In the genomic region with DNA sequence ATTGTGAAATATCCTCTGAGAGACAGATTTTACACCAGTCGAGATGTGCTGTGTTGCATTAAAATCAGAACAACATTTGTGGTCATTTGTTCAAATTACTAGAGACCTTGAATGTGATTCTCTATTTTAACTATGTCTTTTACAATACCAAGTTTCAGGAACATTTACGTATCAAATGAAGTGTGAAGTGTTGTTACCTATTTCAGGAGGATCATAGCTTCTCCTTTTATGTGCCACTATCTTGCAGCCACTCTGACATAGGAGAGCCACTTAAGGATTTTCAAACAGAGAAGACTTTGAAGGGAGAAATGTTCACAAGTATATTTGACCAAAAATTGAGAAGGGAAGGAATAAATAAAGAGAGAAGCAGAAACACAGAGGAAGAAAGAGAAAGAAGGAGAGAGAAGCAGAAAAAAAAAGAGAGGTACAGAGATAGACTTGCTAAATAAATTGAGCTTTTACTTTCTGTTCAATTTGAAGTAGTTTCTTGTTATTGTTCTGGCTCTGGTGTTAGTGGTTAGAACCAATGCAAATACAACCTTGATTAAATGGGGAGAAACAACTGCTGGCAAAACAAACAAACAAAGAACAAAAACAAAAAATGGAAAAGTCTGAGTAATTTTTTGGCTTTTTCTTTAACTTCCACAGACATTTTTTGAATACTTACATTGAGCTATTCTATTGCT, we compare ENCODE assay signal across 15 cellular contexts.
A peak's percentile ranks its signal among the peaks of the same experiment; 100 is the strongest.
DNase-seq lines count a peak whose midpoint lies in the region; ATAC-seq and TF ChIP-seq lines count a peak whose summit lies in the region.
"Had no signal": no experiment of that assay in that cellular context is flagged by ENCODE, and none has a peak within 500 bp of the region (broad histone marks: within the 10 kb centered on the region; RNA-seq: fewer than 3 reads in every experiment).

No MANE protein-coding gene starts in this region.

- ATAC-seq in GM19035 (IDR thresholded peaks at IDR 0.05; ENCODE audit: unreplicated experiment) (peak; percentile 86), HG02623 (IDR thresholded peaks at IDR 0.05; ENCODE audit: unreplicated experiment) (peak; percentile 47), GM18870 (IDR thresholded peaks at IDR 0.05; ENCODE audit: unreplicated experiment) (no peak)
- ATAC-seq: CD8-positive, alpha-beta T cell had no signal

- H3K36me3 Mint-ChIP-seq in glutamatergic neuron (ENCODE audit: unreplicated experiment) = no peaks in the 10 kb centered on the region
- H3K36me3 Mint-ChIP-seq in mesothelial cell of epicardium = no peaks in the 10 kb centered on the region
- H3K36me3 Mint-ChIP-seq: CD4-positive, CD25-positive, alpha-beta regulatory T cell; CD8-positive, alpha-beta T cell had no signal

- TF ChIP-seq CTCF in glutamatergic neuron (IDR thresholded peaks at IDR 0.05; ENCODE audit: partially characterized antibody, unreplicated experiment) = no peak
- TF ChIP-seq CTCF in mesothelial cell of epicardium (IDR thresholded peaks at IDR 0.05; ENCODE audit: unreplicated experiment) = no peak

- H3K4me3 Mint-ChIP-seq in glutamatergic neuron (ENCODE audit: unreplicated experiment) (no peak overlapping the region), mesothelial cell of epicardium (no peak overlapping the region)
- H3K4me3 Mint-ChIP-seq: B cell; CD4-positive, CD25-positive, alpha-beta regulatory T cell; CD8-positive, alpha-beta T cell had no signal

- H3K27me3 Mint-ChIP-seq in glutamatergic neuron (ENCODE audit: unreplicated experiment) (peaks cover 3% of the 10 kb centered on the region), mesothelial cell of epicardium (ENCODE audit: low read depth) (no peaks in the 10 kb centered on the region)
- H3K27me3 Mint-ChIP-seq: B cell; CD4-positive, CD25-positive, alpha-beta regulatory T cell had no signal

- DNase-seq in DMS79 treated with DMSO at 0.1 percent for 48 hours (lab: John Stamatoyannopoulos, UW) = peak; percentile 11
- DNase-seq in DMS79 (lab: John Stamatoyannopoulos, UW) = no peak
- peak; percentile 6 for DNase-seq in renal cortical epithelial cell (ENCODE audit: low read depth)
- no peak for DNase-seq in glutamatergic neuron
- DNase-seq in mesothelial cell of epicardium (ENCODE audit: low spot score in 2 of 2, unreplicated experiment in 2 of 2) = no peak
- DNase-seq: Caco-2; CD4-positive, CD25-positive, alpha-beta regulatory T cell; CD8-positive, alpha-beta T cell; DMS153; H7; HCEC 1CT had no signal

- H3K9me3 Mint-ChIP-seq in glutamatergic neuron (ENCODE audit: unreplicated experiment) (no peaks in the 10 kb centered on the region), mesothelial cell of epicardium (no peaks in the 10 kb centered on the region)
- H3K9me3 Mint-ChIP-seq: CD8-positive, alpha-beta T cell had no signal

- no peak overlapping the region for H3K27ac Mint-ChIP-seq in glutamatergic neuron (ENCODE audit: unreplicated experiment)
- H3K27ac Mint-ChIP-seq in mesothelial cell of epicardium = no peak overlapping the region
- H3K27ac Mint-ChIP-seq: B cell; CD4-positive, CD25-positive, alpha-beta regulatory T cell; CD8-positive, alpha-beta T cell had no signal

- no peaks in the 10 kb centered on the region for H3K4me1 Mint-ChIP-seq in glutamatergic neuron (ENCODE audit: low read depth, unreplicated experiment)
- H3K4me1 Mint-ChIP-seq in mesothelial cell of epicardium = no peaks in the 10 kb centered on the region
- H3K4me1 Mint-ChIP-seq: CD4-positive, CD25-positive, alpha-beta regulatory T cell had no signal

Comparison
In these comparisons a context has a peak if more than half of its experiments do, and no peak if none do; other contexts are left out.
1. DNase-seq: peak in DMS79 treated with DMSO at 0.1 percent for 48 hours (single experiment) and renal cortical epithelial cell (single experiment); none in DMS79 (single experiment), glutamatergic neuron (single experiment) and mesothelial cell of epicardium (0 of 2).